Comparison of ENCODE assay signal across 1 cellular context in the genomic region with DNA sequence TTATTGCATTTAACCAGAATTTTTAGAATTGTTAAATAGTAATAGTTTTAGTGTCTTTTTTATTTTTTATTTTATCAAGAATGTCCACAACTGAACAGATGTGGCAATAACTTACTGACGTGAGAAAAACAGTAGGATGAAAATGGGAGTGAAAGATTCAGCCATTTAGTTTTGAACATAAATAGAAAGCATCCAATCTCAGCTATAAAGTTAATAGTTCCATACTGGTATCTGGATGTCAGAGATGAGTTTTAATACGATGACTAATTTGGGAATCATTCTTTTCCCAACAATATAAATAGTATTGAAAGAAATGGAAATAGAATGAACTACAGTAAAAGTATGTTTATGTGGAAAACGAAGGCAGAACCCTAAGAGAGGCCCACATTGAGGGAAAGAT.
A peak's percentile ranks its signal among the peaks of the same experiment; 100 is the strongest.
TF ChIP-seq lines count a peak whose summit lies in the region.

No MANE protein-coding gene starts in this region.

TF ChIP-seq in IMR-90, 13 proteins besides CTCF, POLR2A, EP300 and RAD21 (continued from another document):
- TF ChIP-seq MAZ (IDR thresholded peaks at IDR 0.05; ENCODE audit: borderline replicate concordance, low read depth, low read length) (no peak), CEBPB (IDR thresholded peaks at IDR 0.05; ENCODE audit: low read depth, low read length) (peak; percentile 55; the same call in 1 of the 2 replicates), FOS (IDR thresholded peaks at IDR 0.05; ENCODE audit: low read depth, low read length) (no peak)
